27 cellular contexts compared by ENCODE assay signal in genomic region chr19:35852029-35852780, GRCh38. TPM values are rescaled to one million over a fixed set of nuclear protein-coding genes. Genes with fewer than 3 reads are reported as not detected.
DNase-seq lines count a peak whose midpoint lies in the region; ATAC-seq and TF ChIP-seq lines count a peak whose summit lies in the region.
"Had no signal": no experiment of that assay in that cellular context is flagged by ENCODE, and none has a peak within 500 bp of the region (broad histone marks: within the 10 kb centered on the region; RNA-seq: fewer than 3 reads in every experiment).

Gene NPHS1 (minus strand): TSS chr19:35852504. CDS start chr19:35851837, 667 bp downstream.

- ATAC-seq in natural killer cell treated with Interleukin-12 subunit alpha and Interleukin-12 subunit beta and Interleukin-15 and Interleukin-18, amount 100 ng/mL, for 72 hours, result no peak
- no peak for ATAC-seq in natural killer cell
- no peak for ATAC-seq in activated naive CD8-positive, alpha-beta T cell treated with anti-CD3 and anti-CD28 coated beads, Interleukin-2, amount 50 U/mL, for 24 hours
- no peak for ATAC-seq in GM18907 (IDR thresholded peaks at IDR 0.05; ENCODE audit: unreplicated experiment)
- ATAC-seq: psoas muscle had no signal

- H3K9me3 ChIP-seq in left ventricle myocardium inferior (replicated peaks), result no peaks in the 10 kb centered on the region
- H3K9me3 ChIP-seq: esophagus squamous epithelium, psoas muscle, uterus had no signal

- intact Hi-C loops in natural killer cell (cut with micrococcal nuclease), result no loop called here
- intact Hi-C loops in left ventricle myocardium inferior (cut with micrococcal nuclease), result no loop called here

- no peak within 1 kb of the TSS for H3K4me3 Mint-ChIP-seq in natural killer cell treated with Interleukin-12 subunit alpha and Interleukin-12 subunit beta and Interleukin-15 and Interleukin-18, amount 100 ng/mL, for 72 hours
- no peak within 1 kb of the TSS for H3K4me3 Mint-ChIP-seq in natural killer cell
- H3K4me3 Mint-ChIP-seq in activated naive CD8-positive, alpha-beta T cell treated with anti-CD3 and anti-CD28 coated beads, Interleukin-2, amount 50 U/mL, for 24 hours, result peak within 1 kb of the TSS; percentile 62
- H3K4me3 Mint-ChIP-seq: activated CD4-positive, alpha-beta T cell treated with anti-CD3 and anti-CD28 coated beads, Interleukin-2, amount 10 ng/mL, durations not matched to agents 7 days and 5 days; HFFc6; T-cell had no signal

- no peaks in the 10 kb centered on the region for H3K36me3 ChIP-seq in left ventricle myocardium inferior
- H3K36me3 ChIP-seq: esophagus squamous epithelium, uterus had no signal

- peaks cover 39 to 47% of the 10 kb centered on the region in 2 donors for H3K27me3 Mint-ChIP-seq in natural killer cell treated with Interleukin-12 subunit alpha and Interleukin-12 subunit beta and Interleukin-15 and Interleukin-18, amount 100 ng/mL, for 72 hours
- H3K27me3 Mint-ChIP-seq in natural killer cell (ENCODE audit: low read depth in 2 of 2), result peaks cover 22 to 57% of the 10 kb centered on the region in 2 donors
- peaks cover 51% of the 10 kb centered on the region for H3K27me3 Mint-ChIP-seq in activated naive CD8-positive, alpha-beta T cell treated with anti-CD3 and anti-CD28 coated beads, Interleukin-2, amount 50 U/mL, for 24 hours

- peaks cover 99% of the 10 kb centered on the region for H3K27me3 ChIP-seq in left ventricle myocardium inferior (ENCODE audit: low read depth)

- H3K27ac ChIP-seq in left ventricle myocardium inferior (replicated peaks), result no peak within 1 kb of the TSS
- H3K27ac ChIP-seq: esophagus squamous epithelium, HL-60, psoas muscle, uterus had no signal

- no peak within 1 kb of the TSS for H3K27ac Mint-ChIP-seq in natural killer cell treated with Interleukin-12 subunit alpha and Interleukin-12 subunit beta and Interleukin-15 and Interleukin-18, amount 100 ng/mL, for 72 hours
- H3K27ac Mint-ChIP-seq in natural killer cell, result no peak within 1 kb of the TSS
- no peak within 1 kb of the TSS for H3K27ac Mint-ChIP-seq in activated naive CD8-positive, alpha-beta T cell treated with anti-CD3 and anti-CD28 coated beads, Interleukin-2, amount 50 U/mL, for 24 hours
- H3K27ac Mint-ChIP-seq: activated CD4-positive, alpha-beta T cell treated with anti-CD3 and anti-CD28 coated beads, Interleukin-2, amount 10 ng/mL, durations not matched to agents 7 days and 5 days; HFFc6 had no signal

- DNase-seq in natural killer cell treated with Interleukin-12 subunit alpha and Interleukin-12 subunit beta and Interleukin-15 and Interleukin-18, amount 100 ng/mL, for 72 hours (ENCODE audit: low spot score), result peak; percentile 54
- DNase-seq in natural killer cell, result no peak
- no peak for DNase-seq in activated naive CD8-positive, alpha-beta T cell treated with anti-CD3 and anti-CD28 coated beads, Interleukin-2, amount 50 U/mL, for 24 hours
- DNase-seq in left kidney (ENCODE audit: low read depth, low spot score), result peak; percentile 87
- no peak for DNase-seq in NCI-H1417 treated with DMSO at 0.1 percent for 48 hours (lab: John Stamatoyannopoulos, UW)
- no peak for DNase-seq in mucosa of gallbladder (ENCODE audit: low spot score)
- DNase-seq in left ventricle myocardium inferior, result no peak
- DNase-seq: activated CD4-positive, alpha-beta T cell treated with anti-CD3 and anti-CD28 coated beads, Interleukin-2, amount 10 ng/mL, durations not matched to agents 7 days and 5 days; activated gamma-delta T cell; effector CD4-positive, alpha-beta T cell; esophagus squamous epithelium; HFFc6; KG1; MV-4-11; NCI-H2029; NCI-H510A treated with DMSO at 0.1 percent for 48 hours; psoas muscle; SIG-M5; small intestine; stimulated activated CD4-positive, alpha-beta T cell treated with anti-CD3 and anti-CD28 coated beads, Interleukin-4, amount 100 ng/mL, for 24 hours; substantia nigra; T-cell; uterus had no signal

- H3K4me3 ChIP-seq in left ventricle myocardium inferior, result no peak within 1 kb of the TSS
- H3K4me3 ChIP-seq: esophagus squamous epithelium, lung, psoas muscle, uterus had no signal

- TF ChIP-seq CTCF in natural killer cell (IDR thresholded peaks at IDR 0.05) (no peak), left ventricle myocardium inferior (IDR thresholded peaks at IDR 0.05; ENCODE audit: borderline replicate concordance) (no peak)

- H3K36me3 Mint-ChIP-seq in natural killer cell treated with Interleukin-12 subunit alpha and Interleukin-12 subunit beta and Interleukin-15 and Interleukin-18, amount 100 ng/mL, for 72 hours, result no peaks in the 10 kb centered on the region
- H3K36me3 Mint-ChIP-seq in natural killer cell, result no peaks in the 10 kb centered on the region
- no peaks in the 10 kb centered on the region for H3K36me3 Mint-ChIP-seq in activated naive CD8-positive, alpha-beta T cell treated with anti-CD3 and anti-CD28 coated beads, Interleukin-2, amount 50 U/mL, for 24 hours (ENCODE audit: low read depth)
- H3K36me3 Mint-ChIP-seq: T-cell had no signal

- no peaks in the 10 kb centered on the region for H3K9me3 Mint-ChIP-seq in natural killer cell treated with Interleukin-12 subunit alpha and Interleukin-12 subunit beta and Interleukin-15 and Interleukin-18, amount 100 ng/mL, for 72 hours
- no peaks in the 10 kb centered on the region for H3K9me3 Mint-ChIP-seq in natural killer cell
- no peaks in the 10 kb centered on the region for H3K9me3 Mint-ChIP-seq in activated naive CD8-positive, alpha-beta T cell treated with anti-CD3 and anti-CD28 coated beads, Interleukin-2, amount 50 U/mL, for 24 hours
- H3K9me3 Mint-ChIP-seq: activated CD4-positive, alpha-beta T cell treated with anti-CD3 and anti-CD28 coated beads, Interleukin-2, amount 10 ng/mL, durations not matched to agents 7 days and 5 days; HFFc6; T-cell had no signal

- H3K4me1 ChIP-seq in left ventricle myocardium inferior, result peaks cover 14% of the 10 kb centered on the region
- H3K4me1 ChIP-seq: psoas muscle, uterus had no signal

- peaks cover 0 to 5% of the 10 kb centered on the region in 2 donors for H3K4me1 Mint-ChIP-seq in natural killer cell treated with Interleukin-12 subunit alpha and Interleukin-12 subunit beta and Interleukin-15 and Interleukin-18, amount 100 ng/mL, for 72 hours (ENCODE audit: low read depth in 2 of 2)
- H3K4me1 Mint-ChIP-seq in natural killer cell, result peaks cover 0 to 9% of the 10 kb centered on the region in 2 donors
- peaks cover 10% of the 10 kb centered on the region for H3K4me1 Mint-ChIP-seq in activated naive CD8-positive, alpha-beta T cell treated with anti-CD3 and anti-CD28 coated beads, Interleukin-2, amount 50 U/mL, for 24 hours

RNA-seq across cellular contexts. Expression of gene NPHS1, which starts in this region (rescaled TPM):
- total RNA-seq in natural killer cell treated with Interleukin-12 subunit alpha and Interleukin-12 subunit beta and Interleukin-15 and Interleukin-18, amount 100 ng/mL, for 72 hours, result not detected
- total RNA-seq in natural killer cell (under 1 TPM in 1 of 3 donors, not detected in 2; 0.93 TPM), mucosa of gallbladder (0.06 TPM), left ventricle myocardium inferior (not detected)
- total RNA-seq: activated CD4-positive, alpha-beta T cell treated with anti-CD3 and anti-CD28 coated beads, Interleukin-2, amount 10 ng/mL, durations not matched to agents 7 days and 5 days; esophagus squamous epithelium; glomerular endothelial cell; HFFc6; psoas muscle had no signal

Comparison
In these comparisons a context has a peak if more than half of its experiments do, and no peak if none do; other contexts are left out.
1. Peak in DNase-seq in natural killer cell treated with Interleukin-12 subunit alpha and Interleukin-12 subunit beta and Interleukin-15 and Interleukin-18, amount 100 ng/mL, for 72 hours; RNA of the gene not detected or under 1 TPM.